16 cellular contexts compared by ENCODE assay signal in the genomic region with DNA sequence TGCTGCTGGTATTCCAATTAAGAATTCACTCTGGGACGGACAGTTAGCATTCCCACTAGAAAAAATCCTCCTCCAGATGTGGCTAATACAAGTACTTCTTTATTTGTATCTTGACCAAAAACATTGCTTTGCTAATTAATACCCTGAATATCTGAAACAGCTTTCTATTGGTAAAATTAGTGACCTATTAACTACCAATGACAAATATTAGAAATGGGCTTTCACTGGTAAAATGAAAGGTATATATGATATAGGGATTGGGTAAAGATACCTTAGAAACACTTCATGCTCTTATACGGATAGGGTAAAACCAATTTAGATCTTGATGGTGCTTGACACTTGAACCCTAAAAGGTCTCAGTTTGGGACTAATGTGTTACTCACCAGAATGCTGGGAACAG. TPM values are rescaled to one million over a fixed set of nuclear protein-coding genes. Genes with fewer than 3 reads are reported as not detected.
DNase-seq lines count a peak whose midpoint lies in the region; ATAC-seq and TF ChIP-seq lines count a peak whose summit lies in the region.
"Had no signal": no experiment of that assay in that cellular context is flagged by ENCODE, and none has a peak within 500 bp of the region (broad histone marks: within the 10 kb centered on the region; RNA-seq: fewer than 3 reads in every experiment).

No MANE protein-coding gene starts in this region.

- ATAC-seq in HG03175 (IDR thresholded peaks at IDR 0.05; ENCODE audit: unreplicated experiment) (peak; percentile 50), aorta (ENCODE audit: low FRiP score) (no peak), GM21447 (IDR thresholded peaks at IDR 0.05; ENCODE audit: unreplicated experiment) (no peak), GM21717 (IDR thresholded peaks at IDR 0.05; ENCODE audit: unreplicated experiment) (no peak)

- intact Hi-C loops in aorta (cut with DNase I) = loop anchor here in 1 of 2 donors (5.0 kb wide), 1 partner anchor 36 kb away; no protein-coding TSS in a partner anchor

- H3K4me2 ChIP-seq in Karpas-422 (ENCODE audit: low read depth, low read length, poor library complexity, severe bottlenecking) = no peak overlapping the region

- no peaks in the 10 kb centered on the region for H3K79me2 ChIP-seq in Karpas-422 (ENCODE audit: low read length)

- H3K27me3 ChIP-seq in aorta (ENCODE audit: control insufficient read depth in 1 of 2, insufficient read depth in 2 of 2, low read length in 1 of 2) = no peaks in the 10 kb centered on the region
- H3K27me3 ChIP-seq in Karpas-422 (ENCODE audit: low read length) = no peaks in the 10 kb centered on the region

- H3K27ac ChIP-seq in coronary artery (peak overlapping the region; percentile 55 to 91), aorta (ENCODE audit: low read depth in 1 of 2, low read length in 2 of 2) (peak overlapping the region; percentile 3 to 84), Karpas-422 (ENCODE audit: low read length) (no peak overlapping the region)
- H3K27ac ChIP-seq: GM23248 had no signal

- DNase-seq in coronary artery (ENCODE audit: low spot score) (no peak), aorta (no peak), Karpas-422 (no peak)
- DNase-seq: C1 segment of cervical spinal cord; Calu3; CD4-positive, alpha-beta memory T cell; COR-L47; DMS53; DMS79 treated with DMSO at 0.1 percent for 48 hours; GF-D8; GM23248; H7; HCEC 1CT had no signal

- 87 to 92% methylated on average over 2 of the region's 2 CpGs for WGBS in aorta, 2 donors

- H3K4me3 ChIP-seq in coronary artery (no peak overlapping the region), aorta (ENCODE audit: low read length in 2 of 2) (no peak overlapping the region), Karpas-422 (ENCODE audit: low read length) (no peak overlapping the region)
- H3K4me3 ChIP-seq: GM23248 had no signal

- H3K36me3 ChIP-seq in aorta (ENCODE audit: control insufficient read depth in 1 of 2, insufficient read depth in 2 of 2, low read length in 1 of 2) = no peaks in the 10 kb centered on the region
- no peaks in the 10 kb centered on the region for H3K36me3 ChIP-seq in Karpas-422 (ENCODE audit: insufficient read depth, low read length)

- H3K9me2 ChIP-seq in Karpas-422 (replicated peaks; ENCODE audit: insufficient read depth, low read length) = no peaks in the 10 kb centered on the region

- H4K20me1 ChIP-seq in Karpas-422 (ENCODE audit: insufficient read depth, low read depth, low read length) = no peaks in the 10 kb centered on the region

- H2AFZ ChIP-seq in Karpas-422 (ENCODE audit: low read length) = no peak overlapping the region
- H2AFZ ChIP-seq: GM23248 had no signal

- H3K4me1 ChIP-seq in aorta (ENCODE audit: control insufficient read depth in 1 of 2, insufficient read depth in 2 of 2, low read length in 2 of 2) (peaks cover 0 to 4% of the 10 kb centered on the region in 2 donors), Karpas-422 (ENCODE audit: low read length) (peaks cover 17% of the 10 kb centered on the region)

- H3K9ac ChIP-seq in Karpas-422 (ENCODE audit: low read length) = no peak overlapping the region
- H3K9ac ChIP-seq: GM23248 had no signal

- H3K9me3 ChIP-seq in aorta (ENCODE audit: control insufficient read depth, low read length) = no peaks in the 10 kb centered on the region
- H3K9me3 ChIP-seq in Karpas-422 (ENCODE audit: low read length) = no peaks in the 10 kb centered on the region

- TF ChIP-seq CTCF in coronary artery (IDR thresholded peaks at IDR 0.05) = no peak

RNA-seq across cellular contexts. Expression of a gene that starts 52.3 kb away (rescaled TPM):
- total RNA-seq in aorta = 100 to 1,000 TPM; 297 to 370 TPM
- polyA plus RNA-seq in aorta = 100 to 1,000 TPM; 282 to 287 TPM
- 33.9 and 72.5 TPM in 2 replicates for total RNA-seq in Karpas-422 (2014; rRNA removed; shearing (Covaris generic); ENCODE audit: low replicate concordance)

RNA-seq across cellular contexts. Expression of a gene that starts 52.5 kb away (rescaled TPM):
- 100 to 1,000 TPM; 132 to 230 TPM for total RNA-seq in aorta
- 100 to 1,000 TPM in 1 of 2 donors, 10 to 100 TPM in 1; 46.3 to 148 TPM for polyA plus RNA-seq in aorta
- total RNA-seq in Karpas-422 (2014; rRNA removed; shearing (Covaris generic); ENCODE audit: low replicate concordance) = not detected in 2 replicates
- total RNA-seq: CD4-positive, alpha-beta memory T cell had no signal

Comparison
In these comparisons a context has a peak if more than half of its experiments do, and no peak if none do; other contexts are left out.
1. RNA of a gene that starts 52.5 kb away (total RNA-seq): 132 to 230 TPM in aorta; not detected in Karpas-422; every median in the first group is over 100 times any median in the second.